9 cellular contexts compared by ENCODE assay signal in genomic region chr6:157227202-157228166, GRCh38.
DNase-seq lines count a peak whose midpoint lies in the region; ATAC-seq and TF ChIP-seq lines count a peak whose summit lies in the region.
"Had no signal": no experiment of that assay in that cellular context is flagged by ENCODE, and none has a peak within 500 bp of the region (broad histone marks: within the 10 kb centered on the region; RNA-seq: fewer than 3 reads in every experiment).

No MANE protein-coding gene starts in this region.

- H3K36me3 Mint-ChIP-seq in brain: no peaks in the 10 kb centered on the region
- H3K36me3 Mint-ChIP-seq in nephron progenitor cell (ENCODE audit: low read depth): no peaks in the 10 kb centered on the region

- peak overlapping the region in 1 of 5 experiments; percentile 66 for H3K27ac Mint-ChIP-seq in brain
- no peak overlapping the region for H3K27ac Mint-ChIP-seq in nephron progenitor cell
- H3K27ac Mint-ChIP-seq: dendritic cell treated with granulocyte-macrophage colony-stimulating factor and Interleukin-4, amounts not matched to agents 40 ng/mL and 50 ng/mL, for 4 days had no signal

- peaks cover 3% of the 10 kb centered on the region for H3K27me3 Mint-ChIP-seq in brain
- H3K27me3 Mint-ChIP-seq in nephron progenitor cell (ENCODE audit: low read depth, poor library complexity): peaks cover 10% of the 10 kb centered on the region

- TF ChIP-seq CTCF in brain (conservative IDR thresholded peaks at IDR 0.05): peak; percentile 31 to 43
- TF ChIP-seq CTCF in nephron progenitor cell (IDR thresholded peaks at IDR 0.05): peak; percentile 19

- H3K9me3 Mint-ChIP-seq in brain: peaks cover 0 to 3% (median 0%) of the 10 kb centered on the region in 5 experiments
- no peaks in the 10 kb centered on the region for H3K9me3 Mint-ChIP-seq in nephron progenitor cell
- H3K9me3 Mint-ChIP-seq: dendritic cell treated with granulocyte-macrophage colony-stimulating factor and Interleukin-4, amounts not matched to agents 40 ng/mL and 50 ng/mL, for 4 days had no signal

- peak overlapping the region in 1 of 5 experiments; percentile 21 for H3K4me3 Mint-ChIP-seq in brain
- H3K4me3 Mint-ChIP-seq in nephron progenitor cell: no peak overlapping the region
- H3K4me3 Mint-ChIP-seq: dendritic cell treated with granulocyte-macrophage colony-stimulating factor and Interleukin-4, amounts not matched to agents 40 ng/mL and 50 ng/mL, for 4 days had no signal

- DNase-seq in DMS53 (lab: John Stamatoyannopoulos, UW) (peak; percentile 32), DMS53 treated with DMSO at 0.1 percent for 48 hours (lab: John Stamatoyannopoulos, UW; ENCODE audit: unreplicated experiment) (no peak), Kasumi-1 (lab: John Stamatoyannopoulos, UW) (peak; percentile 26 to 45), nephron progenitor cell (no peak), NCI-H2171 treated with DMSO at 0.1 percent for 48 hours (lab: John Stamatoyannopoulos, UW) (no peak)
- no peak for DNase-seq in stimulated activated CD4-positive, alpha-beta T cell treated with anti-CD3 and anti-CD28 coated beads, Interleukin-12 subunit alpha, Interleukin-12 subunit beta, amount 100 ng/mL, for 4 hours

- H3K4me1 Mint-ChIP-seq in brain: peaks cover 67% of the 10 kb centered on the region
- peaks cover 75% of the 10 kb centered on the region for H3K4me1 Mint-ChIP-seq in nephron progenitor cell

- no peak for ATAC-seq in GM18511 (IDR thresholded peaks at IDR 0.05; ENCODE audit: unreplicated experiment)

Comparison
In these comparisons a context has a peak if more than half of its experiments do, and no peak if none do; other contexts are left out.
1. DNase-seq: peak in DMS53 (single experiment) and Kasumi-1 (2 of 2); none in DMS53 treated with DMSO at 0.1 percent for 48 hours (single experiment), nephron progenitor cell (single experiment), stimulated activated CD4-positive, alpha-beta T cell treated with anti-CD3 and anti-CD28 coated beads, Interleukin-12 subunit alpha, Interleukin-12 subunit beta, amount 100 ng/mL, for 4 hours (single experiment) and NCI-H2171 treated with DMSO at 0.1 percent for 48 hours (single experiment).